ENCODE assay signal across 12 cellular contexts in the genomic region with DNA sequence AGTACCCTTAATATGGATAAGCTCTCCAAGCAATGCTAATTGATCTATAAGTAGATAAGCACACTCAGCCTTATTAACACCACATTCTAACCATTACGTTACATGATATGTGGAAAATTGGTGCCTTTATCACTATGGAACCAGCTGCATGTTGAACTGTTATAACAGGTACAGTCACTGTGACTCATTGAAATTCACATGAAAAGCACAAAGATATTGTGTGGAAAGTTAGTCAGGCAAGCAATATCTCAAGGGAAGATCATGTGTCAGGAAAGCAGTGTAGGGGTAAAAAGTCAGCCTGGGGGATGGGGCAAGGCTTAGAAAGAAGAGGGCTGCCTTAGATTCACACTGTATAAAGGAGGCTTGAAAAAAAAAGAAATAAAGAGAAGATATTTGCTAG.
DNase-seq lines count a peak whose midpoint lies in the region; FAIRE-seq lines count a peak whose summit lies in the region.
"Had no signal": no experiment of that assay in that cellular context is flagged by ENCODE, and none has a peak within 500 bp of the region (broad histone marks: within the 10 kb centered on the region; RNA-seq: fewer than 3 reads in every experiment).

No MANE protein-coding gene starts in this region.

- FAIRE-seq in urothelium cell line (lab: Jason Lieb, UNC): no peak
- FAIRE-seq: frontal cortex had no signal

- intact Hi-C loops in posterior vena cava (cut with DNase I): no loop called here

- DNase-seq in LHCN-M2 (ENCODE audit: low read depth): peak; percentile 95
- DNase-seq in astrocyte of the hippocampus (ENCODE audit: low read depth, low spot score): peak; percentile 39
- peak; percentile 87 for DNase-seq in kidney glomerular epithelial cell (lab: John Stamatoyannopoulos, UW)
- DNase-seq in urothelium cell line (ENCODE audit: low spot score): peak; percentile 7
- no peak for DNase-seq in posterior vena cava (ENCODE audit: low spot score)
- no peak for DNase-seq in DMS 273 treated with DMSO at 0.1 percent for 48 hours (lab: John Stamatoyannopoulos, UW)
- no peak for DNase-seq in activated T-cell treated with anti-CD3 and anti-CD28 coated beads, Interleukin-2, amount 50 U/mL, for 1 hour
- DNase-seq: activated CD8-positive, alpha-beta memory T cell treated with anti-CD3 and anti-CD28 coated beads for 24 hours; activated gamma-delta T cell treated with Interleukin-2 at 50 U/mL for 16 hours; NCI-H2171 treated with DMSO at 0.1 percent for 48 hours; NK-92 treated with Interleukin-12 subunit alpha and Interleukin-12 subunit beta, amount 100 ng/mL, for 24 hours had no signal

Comparison
In these comparisons a context has a peak if more than half of its experiments do, and no peak if none do; other contexts are left out.
1. DNase-seq: peak in LHCN-M2 (single experiment), astrocyte of the hippocampus (single experiment), kidney glomerular epithelial cell (single experiment) and urothelium cell line (single experiment); none in posterior vena cava (single experiment), DMS 273 treated with DMSO at 0.1 percent for 48 hours (single experiment) and activated T-cell treated with anti-CD3 and anti-CD28 coated beads, Interleukin-2, amount 50 U/mL, for 1 hour (single experiment).